In the genomic region with DNA sequence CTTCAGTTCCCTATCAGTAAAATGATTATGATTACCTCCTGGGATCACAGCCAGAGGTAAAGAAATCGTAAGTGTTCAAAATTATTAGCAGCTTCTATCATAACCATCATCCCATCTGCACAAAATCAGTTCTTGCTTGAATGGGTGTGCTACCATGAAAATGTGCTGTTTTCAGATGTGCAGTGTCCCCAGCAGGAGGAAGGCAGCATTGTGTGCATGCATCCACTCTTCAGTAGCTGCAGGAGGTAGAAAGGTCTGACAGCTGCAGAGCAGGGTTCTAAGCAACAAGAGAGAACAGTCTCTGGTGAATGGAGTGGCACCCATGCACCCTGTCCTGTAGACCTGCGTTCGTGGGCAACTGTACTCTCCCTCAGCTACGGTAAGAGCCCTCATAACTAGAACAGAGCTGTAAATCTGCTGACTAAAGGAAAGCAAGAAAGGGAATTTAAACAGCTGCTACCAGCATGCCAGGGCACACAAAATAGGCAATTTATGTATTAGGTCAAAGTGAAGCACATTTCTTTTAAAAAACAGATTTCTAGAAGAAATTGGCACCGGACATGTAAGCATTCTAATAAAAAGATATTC, we compare ENCODE assay signal across 18 cellular contexts. TPM values are rescaled to one million over a fixed set of nuclear protein-coding genes. Genes with fewer than 3 reads are reported as not detected.
"Had no signal": no experiment of that assay in that cellular context is flagged by ENCODE, and none has a peak within 500 bp of the region (broad histone marks: within the 10 kb centered on the region; RNA-seq: fewer than 3 reads in every experiment).

No MANE protein-coding gene starts in this region.

- DNase-seq: activated CD4-positive, alpha-beta T cell treated with anti-CD3 and anti-CD28 coated beads, Interleukin-2, amount 10 ng/mL, durations not matched to agents 7 days and 5 days; activated CD8-positive, alpha-beta memory T cell treated with anti-CD3 and anti-CD28 coated beads, Interleukin-2, amount 50 U/mL, for 48 hours; activated gamma-delta T cell treated with Interleukin-2 at 50 U/mL for 16 hours; amniotic stem cell; foreskin keratinocyte; glutamatergic neuron; hypothalamus; kidney glomerular epithelial cell; left ventricle myocardium superior; mucosa of descending colon; naive thymus-derived CD4-positive, alpha-beta T cell; posterior cingulate gyrus; stimulated activated CD4-positive, alpha-beta T cell treated with anti-CD3 and anti-CD28 coated beads, Interleukin-4, amount 100 ng/mL, for 1 hour; stimulated activated naive CD4-positive, alpha-beta T cell treated with Interleukin-2 at 50 U/mL for 16 hours; transverse colon had no signal

- H3K4me3 ChIP-seq: coronary artery, mucosa of descending colon, transverse colon had no signal

- ATAC-seq: foreskin keratinocyte; left ventricle myocardium superior; mucosa of descending colon; naive thymus-derived CD4-positive, alpha-beta T cell had no signal

- H3K27ac ChIP-seq: coronary artery, foreskin keratinocyte, transverse colon had no signal

- H3K36me3 ChIP-seq: transverse colon had no signal

- H3K27me3 ChIP-seq: transverse colon had no signal

- H3K9me3 ChIP-seq: mucosa of descending colon, transverse colon had no signal

- H3K4me1 ChIP-seq: foreskin keratinocyte, transverse colon had no signal

RNA-seq across cellular contexts. Expression of a gene that starts 21.2 kb away (rescaled TPM):
- total RNA-seq: activated CD4-positive, alpha-beta T cell treated with anti-CD3 and anti-CD28 coated beads, Interleukin-2, amount 10 ng/mL, durations not matched to agents 7 days and 5 days; endothelial cell of umbilical vein; foreskin keratinocyte; left ventricle myocardium superior; naive thymus-derived CD4-positive, alpha-beta T cell; skeletal muscle tissue had no signal
- polyA plus RNA-seq: endothelial cell of umbilical vein; foreskin keratinocyte; naive thymus-derived CD4-positive, alpha-beta T cell had no signal
